In genomic region chr4:95093936-95094929, GRCh38 we compare ENCODE assay signal across 16 cellular contexts.
DNase-seq lines count a peak whose midpoint lies in the region; TF ChIP-seq lines count a peak whose summit lies in the region.
"Had no signal": no experiment of that assay in that cellular context is flagged by ENCODE, and none has a peak within 500 bp of the region (broad histone marks: within the 10 kb centered on the region; RNA-seq: fewer than 3 reads in every experiment).

No MANE protein-coding gene starts in this region.

- H2AK5ac ChIP-seq in mesendoderm (ENCODE audit: low read length) = no peak overlapping the region

- intact Hi-C loops in tibial artery (cut with DNase I; ENCODE audit: low total_unique reads) = no loop called here

- no peak overlapping the region for H3K18ac ChIP-seq in mesendoderm (ENCODE audit: low read length)

- in situ Hi-C loops in GM23248 (cut with MboI) = no loop called here

- H3K36me3 Mint-ChIP-seq in progenitor cell of endocrine pancreas (ENCODE audit: insufficient read depth) = no peaks in the 10 kb centered on the region

- no peaks in the 10 kb centered on the region for H3K36me3 ChIP-seq in tibial artery
- no peaks in the 10 kb centered on the region for H3K36me3 ChIP-seq in mesendoderm (ENCODE audit: control insufficient read depth, insufficient read depth, low read length)
- no peaks in the 10 kb centered on the region for H3K36me3 ChIP-seq in GM23248 (ENCODE audit: low read depth)
- H3K36me3 ChIP-seq: MG63 had no signal

- H2AFZ ChIP-seq in GM23248 = no peak overlapping the region

- H2BK120ac ChIP-seq in mesendoderm (ENCODE audit: low read depth, low read length) = no peak overlapping the region

- H3F3A ChIP-seq in GM23248 (ENCODE audit: insufficient read depth) = no peaks in the 10 kb centered on the region

- DNase-seq in DMS 273 (lab: John Stamatoyannopoulos, UW; ENCODE audit: unreplicated experiment) = peak; percentile 11
- no peak for DNase-seq in DMS 273 treated with DMSO at 0.1 percent for 48 hours (lab: John Stamatoyannopoulos, UW)
- DNase-seq in LNCaP clone FGC (ENCODE audit: low read depth) = peak; percentile 76
- no peak for DNase-seq in progenitor cell of endocrine pancreas (ENCODE audit: low spot score, unreplicated experiment)
- no peak for DNase-seq in tibial artery
- no peak for DNase-seq in mesendoderm
- no peak for DNase-seq in GM23248
- DNase-seq: C1 segment of cervical spinal cord, HFFc6, MG63, NCI-H187, NCI-H2171 treated with DMSO at 0.1 percent for 48 hours, NCI-H446 treated with DMSO at 0.1 percent for 48 hours had no signal

- no peak overlapping the region for H3K56ac ChIP-seq in mesendoderm (ENCODE audit: low read length)

- no peaks in the 10 kb centered on the region for H3K79me1 ChIP-seq in mesendoderm (ENCODE audit: low read length)

- H3K9me3 Mint-ChIP-seq in progenitor cell of endocrine pancreas (ENCODE audit: low read depth) = no peaks in the 10 kb centered on the region
- H3K9me3 Mint-ChIP-seq: HFFc6 had no signal

- H3K4me3 ChIP-seq in LNCaP clone FGC (ENCODE audit: low read depth, low read length) (peak overlapping the region; percentile 17; the same call in 1 of the 2 replicates), tibial artery (no peak overlapping the region), mesendoderm (ENCODE audit: low read length) (no peak overlapping the region), GM23248 (no peak overlapping the region)
- H3K4me3 ChIP-seq: MG63 had no signal

- H2BK5ac ChIP-seq in mesendoderm (ENCODE audit: low read length) = no peak overlapping the region

- H3K23ac ChIP-seq in mesendoderm (ENCODE audit: low read length) = no peak overlapping the region

- H3K4me1 Mint-ChIP-seq in progenitor cell of endocrine pancreas (ENCODE audit: low read depth) = peaks cover 14% of the 10 kb centered on the region

- no peaks in the 10 kb centered on the region for H3K27me3 Mint-ChIP-seq in progenitor cell of endocrine pancreas

- H4K20me1 ChIP-seq in GM23248 (ENCODE audit: insufficient read depth) = no peaks in the 10 kb centered on the region

- no peak overlapping the region for H3K4me2 ChIP-seq in mesendoderm (ENCODE audit: low read length)
- H3K4me2 ChIP-seq in GM23248 (ENCODE audit: unreplicated experiment) = no peak overlapping the region

- H3K27me3 ChIP-seq in tibial artery (no peaks in the 10 kb centered on the region), mesendoderm (ENCODE audit: insufficient read depth, low read length, poor library complexity) (no peaks in the 10 kb centered on the region), GM23248 (replicated peaks; ENCODE audit: insufficient read depth) (no peaks in the 10 kb centered on the region)
- H3K27me3 ChIP-seq: MG63 had no signal

- no CpG with 5 or more reads among the region's 8 CpGs for WGBS in mesendoderm (ENCODE audit: extremely low coverage, insufficient coverage, low lambda C conversion rate)
- WGBS in GM23248 (ENCODE audit: low coverage in 1 of 2, low lambda C conversion rate in 2 of 2, missing lambda C conversion rate in 2 of 2), 2 experiments = 76 to 81% methylated on average over 8 of the region's 8 CpGs

- no peak overlapping the region for H3K4me3 Mint-ChIP-seq in progenitor cell of endocrine pancreas (ENCODE audit: low read depth)
- H3K4me3 Mint-ChIP-seq: HFFc6 had no signal

- no peak overlapping the region for H3K4ac ChIP-seq in mesendoderm (ENCODE audit: low read depth, low read length)

- H3K79me2 ChIP-seq in mesendoderm (ENCODE audit: control insufficient read depth, insufficient read depth, low read length) = no peaks in the 10 kb centered on the region
- no peaks in the 10 kb centered on the region for H3K79me2 ChIP-seq in GM23248 (ENCODE audit: insufficient read depth)

- no peaks in the 10 kb centered on the region for H3K9me3 ChIP-seq in tibial artery
- no peaks in the 10 kb centered on the region for H3K9me3 ChIP-seq in GM23248 (ENCODE audit: low read depth)
- H3K9me3 ChIP-seq: MG63 had no signal

- H3K9ac ChIP-seq in mesendoderm (ENCODE audit: low read length) (no peak overlapping the region), GM23248 (no peak overlapping the region)

- H4K5ac ChIP-seq in mesendoderm (ENCODE audit: low read length) = no peak overlapping the region

- H4K8ac ChIP-seq in mesendoderm (ENCODE audit: low read depth, low read length) = no peak overlapping the region

- no peak overlapping the region for H3K27ac ChIP-seq in tibial artery
- H3K27ac ChIP-seq in mesendoderm (ENCODE audit: low read depth, low read length) = no peak overlapping the region
- no peak overlapping the region for H3K27ac ChIP-seq in GM23248
- H3K27ac ChIP-seq: 22Rv1, RWPE1 had no signal

- peak overlapping the region; percentile 5 for H3K27ac Mint-ChIP-seq in progenitor cell of endocrine pancreas
- H3K27ac Mint-ChIP-seq: HFFc6 had no signal

- no peak overlapping the region for H2BK15ac ChIP-seq in mesendoderm (replicated peaks; ENCODE audit: low read depth)

- H3K9me2 ChIP-seq in GM23248 (ENCODE audit: insufficient read depth) = no peaks in the 10 kb centered on the region

- H3K4me1 ChIP-seq in tibial artery = no peaks in the 10 kb centered on the region
- no peaks in the 10 kb centered on the region for H3K4me1 ChIP-seq in mesendoderm (ENCODE audit: control insufficient read depth, low read depth, low read length)
- H3K4me1 ChIP-seq in GM23248 (ENCODE audit: insufficient read depth) = peaks cover 3% of the 10 kb centered on the region; the same call in 1 of the 2 replicates

- no peak for TF ChIP-seq CTCF in LNCaP clone FGC (IDR thresholded peaks at IDR 0.05; ENCODE audit: control insufficient read depth, extremely low read depth, insufficient read depth)
- no peak for TF ChIP-seq CTCF in progenitor cell of endocrine pancreas (IDR thresholded peaks at IDR 0.05; ENCODE audit: unreplicated experiment)
- no peak for TF ChIP-seq CTCF in tibial artery (IDR thresholded peaks at IDR 0.05)

TF ChIP-seq in PFSK-1, 5 proteins besides CTCF, POLR2A, EP300 and RAD21:
- no peak for TF ChIP-seq FOXP2 (optimal IDR thresholded peaks at IDR 0.05; ENCODE audit: borderline replicate concordance, extremely low read depth, extremely low read length, insufficient read depth)
- peak; percentile 44; the same call in 1 of the 2 replicates for TF ChIP-seq POLR2AphosphoS5 (IDR thresholded peaks at IDR 0.05; ENCODE audit: low read depth, low read length)

Comparison
In these comparisons a context has a peak if more than half of its experiments do, and no peak if none do; other contexts are left out.
1. DNase-seq: peak in DMS 273 (single experiment) and LNCaP clone FGC (single experiment); none in DMS 273 treated with DMSO at 0.1 percent for 48 hours (single experiment), progenitor cell of endocrine pancreas (single experiment), tibial artery (0 of 2), mesendoderm (single experiment) and GM23248 (single experiment).